25 cellular contexts compared by ENCODE assay signal in the genomic region with DNA sequence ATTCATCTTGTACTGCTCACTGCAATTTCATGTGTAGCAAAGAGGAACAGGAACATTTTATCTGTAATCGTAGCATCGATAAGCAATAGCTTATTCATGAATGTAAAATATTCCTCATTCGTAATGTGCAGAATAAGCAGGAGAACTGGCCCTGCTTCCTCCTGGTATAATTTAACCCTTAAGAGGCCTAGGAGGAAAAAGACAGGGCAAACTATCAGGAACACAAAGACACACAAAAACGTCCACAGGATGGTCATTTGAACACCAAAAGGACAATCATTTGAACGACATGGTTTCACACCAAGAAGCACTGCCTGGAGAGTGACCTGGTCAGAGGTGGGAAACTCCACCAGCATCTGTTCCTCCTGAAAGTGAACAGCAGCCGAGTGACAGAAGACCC.
"Had no signal": no experiment of that assay in that cellular context is flagged by ENCODE, and none has a peak within 500 bp of the region (broad histone marks: within the 10 kb centered on the region; RNA-seq: fewer than 3 reads in every experiment).

No MANE protein-coding gene starts in this region.

- H3K27me3 Mint-ChIP-seq: stimulated activated naive CD8-positive, alpha-beta T cell treated with anti-CD3 and anti-CD28 coated beads, Interleukin-15, amount 100 ng/mL, for 72 hours had no signal

- H3K27ac Mint-ChIP-seq: immature natural killer cell; natural killer cell; stimulated activated naive CD8-positive, alpha-beta T cell treated with anti-CD3 and anti-CD28 coated beads, Interleukin-15, amount 100 ng/mL, for 72 hours had no signal

- H3K4me1 Mint-ChIP-seq: immature natural killer cell, natural killer cell had no signal

- H3K27me3 ChIP-seq: gastroesophageal sphincter, heart right ventricle, ovary, suprapubic skin, transverse colon, vagina had no signal

- H3K36me3 Mint-ChIP-seq: natural killer cell had no signal

- DNase-seq: cortex of kidney; effector CD4-positive, alpha-beta T cell; heart right ventricle; hypothalamus; immature natural killer cell; islet precursor cell; kidney glomerular epithelial cell; left colon; left ventricle myocardium inferior; lower lobe of right lung; natural killer cell; nucleus accumbens; ovary; stimulated activated CD4-positive, alpha-beta T cell treated with anti-CD3 and anti-CD28 coated beads, Interleukin-12 subunit alpha, Interleukin-12 subunit beta, amount 100 ng/mL, for 4 hours; stimulated activated CD4-positive, alpha-beta T cell treated with anti-CD3 and anti-CD28 coated beads, Interleukin-1b, Interleukin-23, amount 100 ng/mL, for 48 hours; stimulated activated CD4-positive, alpha-beta T cell treated with anti-CD3 and anti-CD28 coated beads, Interleukin-4, amount 100 ng/mL, for 1 hour; stimulated activated CD8-positive, alpha-beta memory T cell treated with anti-CD3 and anti-CD28 coated beads, Interleukin-4, amount 100 ng/mL, for 48 hours; stimulated activated naive CD4-positive, alpha-beta T cell; stimulated activated naive CD8-positive, alpha-beta T cell treated with anti-CD3 and anti-CD28 coated beads, Interleukin-15, amount 100 ng/mL, for 72 hours; transverse colon had no signal

- H3K4me2 ChIP-seq: smooth muscle cell had no signal

- ATAC-seq: gastroesophageal sphincter; heart right ventricle; left colon; lower lobe of right lung; natural killer cell; sciatic nerve; stimulated activated naive CD8-positive, alpha-beta T cell treated with anti-CD3 and anti-CD28 coated beads, Interleukin-15, amount 100 ng/mL, for 72 hours had no signal

- H3K36me3 ChIP-seq: gastroesophageal sphincter, heart right ventricle, left ventricle myocardium inferior, lower lobe of right lung, ovary, suprapubic skin, transverse colon, vagina had no signal

- H3K4me3 ChIP-seq: gastroesophageal sphincter, heart right ventricle, left ventricle myocardium inferior, lower lobe of right lung, ovary, smooth muscle cell, suprapubic skin, transverse colon, vagina had no signal

- H3K9me3 ChIP-seq: gastroesophageal sphincter, heart right ventricle, left ventricle myocardium inferior, lower lobe of right lung, ovary, suprapubic skin, transverse colon, vagina had no signal

- H3K4me3 Mint-ChIP-seq: immature natural killer cell; natural killer cell; stimulated activated naive CD8-positive, alpha-beta T cell treated with anti-CD3 and anti-CD28 coated beads, Interleukin-15, amount 100 ng/mL, for 72 hours had no signal

- H3K9me3 Mint-ChIP-seq: immature natural killer cell; natural killer cell; stimulated activated naive CD8-positive, alpha-beta T cell treated with anti-CD3 and anti-CD28 coated beads, Interleukin-15, amount 100 ng/mL, for 72 hours had no signal

- H3K27ac ChIP-seq: heart right ventricle, left ventricle myocardium inferior, lower lobe of right lung, ovary, suprapubic skin, transverse colon, vagina had no signal
